In the genomic region with DNA sequence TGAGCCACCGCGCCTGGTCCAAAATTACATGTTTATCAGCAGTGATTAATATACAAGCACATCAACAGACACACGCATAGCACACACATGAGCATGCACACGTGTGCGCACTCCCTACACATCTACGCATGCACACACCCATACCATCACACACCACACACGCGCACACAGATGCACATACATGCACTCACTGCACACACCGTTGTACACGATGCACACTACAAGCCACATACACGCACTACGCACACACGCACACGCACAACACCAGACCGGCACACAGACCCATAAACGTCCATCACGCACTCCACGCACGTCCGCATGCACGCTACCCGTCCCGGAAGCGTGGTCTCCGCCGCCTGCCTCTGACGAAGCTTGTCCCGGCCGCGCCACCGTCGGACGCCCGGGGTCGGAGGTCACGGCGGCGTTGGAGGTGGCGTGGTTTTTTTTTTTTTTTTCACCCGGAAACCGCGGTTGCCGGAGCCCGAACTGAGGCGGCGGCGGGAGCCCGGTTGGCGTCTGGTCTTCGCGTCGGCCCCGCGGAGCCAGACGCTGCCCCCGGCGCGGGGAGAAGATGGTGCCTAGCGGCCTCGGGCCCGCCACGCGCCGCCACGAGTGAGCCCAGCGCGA, we compare ENCODE assay signal across 1 cellular context.
TF ChIP-seq lines count a peak whose summit lies in the region.

Gene TMEM248, plus strand, starts transcription at position 457 of the 627 bp plus-strand sequence. CDS start 20,641 bp downstream, outside the sequence.

TF ChIP-seq in WTC11, 78 proteins besides CTCF, POLR2A, EP300 and RAD21 (continued from another document):
- TF ChIP-seq ATF2 (CRISPR knock-in tag; IDR thresholded peaks at IDR 0.05; ENCODE audit: borderline replicate concordance, low read depth) (no peak), ZBTB21 (CRISPR knock-in tag; IDR thresholded peaks at IDR 0.05; ENCODE audit: borderline replicate concordance) (no peak), ZNF423 (CRISPR knock-in tag; IDR thresholded peaks at IDR 0.05) (no peak), SP1 (CRISPR knock-in tag; conservative IDR thresholded peaks at IDR 0.05) (peak; percentile 66), NFE2L1 (CRISPR knock-in tag; IDR thresholded peaks at IDR 0.05) (peak; percentile 91), FOXP1 (CRISPR knock-in tag; IDR thresholded peaks at IDR 0.05; ENCODE audit: borderline replicate concordance) (peak; percentile 92), HMGXB4 (CRISPR knock-in tag; IDR thresholded peaks at IDR 0.05) (0 out of 2 replicates have a peak, but pooled peaks have one; percentile 43), CREB1 (CRISPR knock-in tag; IDR thresholded peaks at IDR 0.05) (no peak), TEAD1 (CRISPR knock-in tag; IDR thresholded peaks at IDR 0.05) (peak; percentile 83; the same call in 1 of the 2 replicates), ARID4B (CRISPR knock-in tag; IDR thresholded peaks at IDR 0.05; ENCODE audit: borderline replicate concordance) (no peak), MXD4 (CRISPR knock-in tag; IDR thresholded peaks at IDR 0.05; ENCODE audit: borderline replicate concordance) (no peak), ZNF232 (CRISPR knock-in tag; IDR thresholded peaks at IDR 0.05) (0 out of 2 replicates have a peak, but pooled peaks have one; percentile 23), SMAD3 (CRISPR knock-in tag; IDR thresholded peaks at IDR 0.05; ENCODE audit: borderline replicate concordance) (peak; percentile 67; the same call in 1 of the 2 replicates), ELF4 (CRISPR knock-in tag; IDR thresholded peaks at IDR 0.05; ENCODE audit: low read depth) (no peak; the same call in 1 of the 2 replicates), GABPB1 (CRISPR knock-in tag; IDR thresholded peaks at IDR 0.05) (peak; percentile 55; the same call in 1 of the 2 replicates), NR2C2 (CRISPR knock-in tag; IDR thresholded peaks at IDR 0.05) (peak; percentile 96), FOXK1 (CRISPR knock-in tag; IDR thresholded peaks at IDR 0.05) (peak; percentile 89), RORB (CRISPR knock-in tag; IDR thresholded peaks at IDR 0.05) (no peak), TCF7 (CRISPR knock-in tag; IDR thresholded peaks at IDR 0.05; ENCODE audit: low read depth) (peak; percentile 57; the same call in 1 of the 2 replicates), NFYB (CRISPR knock-in tag; conservative IDR thresholded peaks at IDR 0.05; ENCODE audit: low read depth) (peak; percentile 28; the same call in 1 of the 2 replicates)
- TF ChIP-seq, protein P1, sequence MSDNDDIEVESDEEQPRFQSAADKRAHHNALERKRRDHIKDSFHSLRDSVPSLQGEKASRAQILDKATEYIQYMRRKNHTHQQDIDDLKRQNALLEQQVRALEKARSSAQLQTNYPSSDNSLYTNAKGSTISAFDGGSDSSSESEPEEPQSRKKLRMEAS (CRISPR knock-in tag; IDR thresholded peaks at IDR 0.05): peak; percentile 92; the same call in 1 of the 2 replicates
- TF ChIP-seq, protein P2, sequence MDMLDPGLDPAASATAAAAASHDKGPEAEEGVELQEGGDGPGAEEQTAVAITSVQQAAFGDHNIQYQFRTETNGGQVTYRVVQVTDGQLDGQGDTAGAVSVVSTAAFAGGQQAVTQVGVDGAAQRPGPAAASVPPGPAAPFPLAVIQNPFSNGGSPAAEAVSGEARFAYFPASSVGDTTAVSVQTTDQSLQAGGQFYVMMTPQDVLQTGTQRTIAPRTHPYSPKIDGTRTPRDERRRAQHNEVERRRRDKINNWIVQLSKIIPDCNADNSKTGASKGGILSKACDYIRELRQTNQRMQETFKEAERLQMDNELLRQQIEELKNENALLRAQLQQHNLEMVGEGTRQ (CRISPR knock-in tag; IDR thresholded peaks at IDR 0.05): no peak
- TF ChIP-seq, protein P3, sequence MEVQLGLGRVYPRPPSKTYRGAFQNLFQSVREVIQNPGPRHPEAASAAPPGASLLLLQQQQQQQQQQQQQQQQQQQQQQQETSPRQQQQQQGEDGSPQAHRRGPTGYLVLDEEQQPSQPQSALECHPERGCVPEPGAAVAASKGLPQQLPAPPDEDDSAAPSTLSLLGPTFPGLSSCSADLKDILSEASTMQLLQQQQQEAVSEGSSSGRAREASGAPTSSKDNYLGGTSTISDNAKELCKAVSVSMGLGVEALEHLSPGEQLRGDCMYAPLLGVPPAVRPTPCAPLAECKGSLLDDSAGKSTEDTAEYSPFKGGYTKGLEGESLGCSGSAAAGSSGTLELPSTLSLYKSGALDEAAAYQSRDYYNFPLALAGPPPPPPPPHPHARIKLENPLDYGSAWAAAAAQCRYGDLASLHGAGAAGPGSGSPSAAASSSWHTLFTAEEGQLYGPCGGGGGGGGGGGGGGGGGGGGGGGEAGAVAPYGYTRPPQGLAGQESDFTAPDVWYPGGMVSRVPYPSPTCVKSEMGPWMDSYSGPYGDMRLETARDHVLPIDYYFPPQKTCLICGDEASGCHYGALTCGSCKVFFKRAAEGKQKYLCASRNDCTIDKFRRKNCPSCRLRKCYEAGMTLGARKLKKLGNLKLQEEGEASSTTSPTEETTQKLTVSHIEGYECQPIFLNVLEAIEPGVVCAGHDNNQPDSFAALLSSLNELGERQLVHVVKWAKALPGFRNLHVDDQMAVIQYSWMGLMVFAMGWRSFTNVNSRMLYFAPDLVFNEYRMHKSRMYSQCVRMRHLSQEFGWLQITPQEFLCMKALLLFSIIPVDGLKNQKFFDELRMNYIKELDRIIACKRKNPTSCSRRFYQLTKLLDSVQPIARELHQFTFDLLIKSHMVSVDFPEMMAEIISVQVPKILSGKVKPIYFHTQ (CRISPR knock-in tag; IDR thresholded peaks at IDR 0.05): no peak
- TF ChIP-seq, protein P4, sequence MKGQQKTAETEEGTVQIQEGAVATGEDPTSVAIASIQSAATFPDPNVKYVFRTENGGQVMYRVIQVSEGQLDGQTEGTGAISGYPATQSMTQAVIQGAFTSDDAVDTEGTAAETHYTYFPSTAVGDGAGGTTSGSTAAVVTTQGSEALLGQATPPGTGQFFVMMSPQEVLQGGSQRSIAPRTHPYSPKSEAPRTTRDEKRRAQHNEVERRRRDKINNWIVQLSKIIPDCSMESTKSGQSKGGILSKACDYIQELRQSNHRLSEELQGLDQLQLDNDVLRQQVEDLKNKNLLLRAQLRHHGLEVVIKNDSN (CRISPR knock-in tag; IDR thresholded peaks at IDR 0.05): peak; percentile 55; the same call in 1 of the 2 replicates
- TF ChIP-seq, protein P5, sequence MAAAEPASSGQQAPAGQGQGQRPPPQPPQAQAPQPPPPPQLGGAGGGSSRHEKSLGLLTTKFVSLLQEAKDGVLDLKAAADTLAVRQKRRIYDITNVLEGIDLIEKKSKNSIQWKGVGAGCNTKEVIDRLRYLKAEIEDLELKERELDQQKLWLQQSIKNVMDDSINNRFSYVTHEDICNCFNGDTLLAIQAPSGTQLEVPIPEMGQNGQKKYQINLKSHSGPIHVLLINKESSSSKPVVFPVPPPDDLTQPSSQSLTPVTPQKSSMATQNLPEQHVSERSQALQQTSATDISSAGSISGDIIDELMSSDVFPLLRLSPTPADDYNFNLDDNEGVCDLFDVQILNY (CRISPR knock-in tag; IDR thresholded peaks at IDR 0.05): 0 out of 2 replicates have a peak, but pooled peaks have one; percentile 32
- TF ChIP-seq, protein P6, sequence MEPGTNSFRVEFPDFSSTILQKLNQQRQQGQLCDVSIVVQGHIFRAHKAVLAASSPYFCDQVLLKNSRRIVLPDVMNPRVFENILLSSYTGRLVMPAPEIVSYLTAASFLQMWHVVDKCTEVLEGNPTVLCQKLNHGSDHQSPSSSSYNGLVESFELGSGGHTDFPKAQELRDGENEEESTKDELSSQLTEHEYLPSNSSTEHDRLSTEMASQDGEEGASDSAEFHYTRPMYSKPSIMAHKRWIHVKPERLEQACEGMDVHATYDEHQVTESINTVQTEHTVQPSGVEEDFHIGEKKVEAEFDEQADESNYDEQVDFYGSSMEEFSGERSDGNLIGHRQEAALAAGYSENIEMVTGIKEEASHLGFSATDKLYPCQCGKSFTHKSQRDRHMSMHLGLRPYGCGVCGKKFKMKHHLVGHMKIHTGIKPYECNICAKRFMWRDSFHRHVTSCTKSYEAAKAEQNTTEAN (CRISPR knock-in tag; IDR thresholded peaks at IDR 0.05): peak; percentile 93; the same call in 1 of the 2 replicates
